16 cellular contexts compared by ENCODE assay signal in genomic region chr12:109682708-109683060, GRCh38. TPM values are rescaled to one million over a fixed set of nuclear protein-coding genes. Genes with fewer than 3 reads are reported as not detected.
A peak's percentile ranks its signal among the peaks of the same experiment; 100 is the strongest.
DNase-seq lines count a peak whose midpoint lies in the region; ATAC-seq, FAIRE-seq and TF ChIP-seq lines count a peak whose summit lies in the region.
"Had no signal": no experiment of that assay in that cellular context is flagged by ENCODE, and none has a peak within 500 bp of the region (broad histone marks: within the 10 kb centered on the region; RNA-seq: fewer than 3 reads in every experiment).

No MANE protein-coding gene starts in this region.

- TF ChIP-seq CTCF in HEK293 (tag by site-specific recombination; IDR thresholded peaks at IDR 0.05) (no peak), PC-3 (conservative IDR thresholded peaks at IDR 0.05; ENCODE audit: low read depth, low read length) (no peak), H1 (IDR thresholded peaks at IDR 0.05; ENCODE audit: control extremely low read depth in 1 of 3, insufficient read depth in 1 of 3, low read depth in 1 of 3, low read length in 3 of 3) (no peak)

- no peaks in the 10 kb centered on the region for H3K9me3 ChIP-seq in HEK293 (ENCODE audit: control insufficient read depth, insufficient read depth, low read depth, low read length)
- no peaks in the 10 kb centered on the region for H3K9me3 ChIP-seq in PC-3 (ENCODE audit: low read length)
- H3K9me3 ChIP-seq in H1 (ENCODE audit: insufficient read depth in 2 of 2, low read depth in 1 of 2, low read length in 1 of 2) = no peaks in the 10 kb centered on the region
- H3K9me3 ChIP-seq: A549, HAP-1 had no signal

- no peak overlapping the region for H3K56ac ChIP-seq in H1 (replicated peaks; ENCODE audit: insufficient read length, low read depth, low read length)

- intact Hi-C loops in PC-3 (cut with micrococcal nuclease) = loop anchor here (1.0 kb wide), 3 partner anchors 9 to 109 kb away; partner anchors contain the start of genes MMAB and MVK

- H3K23me2 ChIP-seq in H1 (ENCODE audit: low read depth, low read length) = peaks cover 6% of the 10 kb centered on the region; the same call in 1 of the 2 replicates

- no peak overlapping the region for H3K9ac ChIP-seq in PC-3 (ENCODE audit: low read length)
- H3K9ac ChIP-seq in H1 (replicated peaks in 1 of 4; ENCODE audit: extremely low read depth in 1 of 4, low read depth in 3 of 4, low read length in 3 of 4) = no peak overlapping the region
- H3K9ac ChIP-seq: KMS-11 had no signal

- 93% methylated on average over 1 of the region's 1 CpG; no CpG with 5 or more reads in 1 of the 2 experiments for WGBS in H1 (ENCODE audit: extremely low coverage in 1 of 2, insufficient coverage in 1 of 2, insufficient read length in 1 of 2, insufficient replicate concordance in 2 of 2, low coverage in 1 of 2, low lambda C conversion rate in 2 of 2, missing lambda C conversion rate in 1 of 2), 2 experiments

- no peaks in the 10 kb centered on the region for H3K27me3 ChIP-seq in PC-3 (ENCODE audit: low read length)
- peaks cover 0 to 5% (median under 1%) of the 10 kb centered on the region in 4 experiments; a peak in 4 of 7 replicates for H3K27me3 ChIP-seq in H1 (replicated peaks in 1 of 4; ENCODE audit: control insufficient read depth in 3 of 4, extremely low read depth in 1 of 4, insufficient read depth in 3 of 4, low read length in 3 of 4)

- no peak for DNase-seq in PC-3
- no peak for DNase-seq in H1 (ENCODE audit: low read depth in 1 of 2, low spot score in 2 of 2)
- no peak for DNase-seq in OCI-M2 (lab: John Stamatoyannopoulos, UW; ENCODE audit: unreplicated experiment)
- no peak for DNase-seq in NCI-H226
- no peak for DNase-seq in epidermal melanocyte (ENCODE audit: insufficient read length, low spot score)
- DNase-seq: AML-193; Calu3; CD8-positive, alpha-beta T cell; DMS79 treated with DMSO at 0.1 percent for 48 hours; GF-D8; GOT3 had no signal

- ATAC-seq in PC-3 = no peak; the same call in 1 of the 2 replicates
- ATAC-seq: A549; CD8-positive, alpha-beta T cell had no signal

- H4K20me1 ChIP-seq in PC-3 (ENCODE audit: low read length) (no peaks in the 10 kb centered on the region), H1 (replicated peaks in 1 of 2; ENCODE audit: control insufficient read depth in 1 of 2, insufficient read depth in 2 of 2, low read length in 2 of 2) (no peaks in the 10 kb centered on the region)

- H3K9me2 ChIP-seq in PC-3 (replicated peaks; ENCODE audit: low read length) = no peaks in the 10 kb centered on the region

- no peak overlapping the region for H3K18ac ChIP-seq in H1 (ENCODE audit: extremely low read depth, low read length)

- no peak overlapping the region for H2AK5ac ChIP-seq in H1 (ENCODE audit: low read depth, low read length)

- no peak overlapping the region for H2BK5ac ChIP-seq in H1 (ENCODE audit: low read depth, low read length)

- H3K4me1 ChIP-seq in HEK293 (ENCODE audit: control insufficient read depth, insufficient read depth, low read length) = peaks cover 16% of the 10 kb centered on the region
- H3K4me1 ChIP-seq in PC-3 (ENCODE audit: insufficient read depth, low read length) = peaks cover 18% of the 10 kb centered on the region
- peaks cover 0 to 8% (median 4%) of the 10 kb centered on the region in 4 experiments; a peak in 4 of 7 replicates for H3K4me1 ChIP-seq in H1 (replicated peaks in 1 of 4; ENCODE audit: control insufficient read depth in 3 of 4, insufficient read depth in 4 of 4, low read length in 3 of 4)
- H3K4me1 ChIP-seq: A549, HAP-1 had no signal

- TF ChIP-seq POLR2A in H1 (IDR thresholded peaks at IDR 0.05; ENCODE audit: control extremely low read depth in 1 of 2, low read depth in 2 of 2, low read length in 2 of 2) = no peak

- no peak overlapping the region for H2BK120ac ChIP-seq in H1 (replicated peaks; ENCODE audit: low read depth, low read length)

- POLR2A ChIA-PET in HEK293 (lab: Yijun Ruan, JAX) (no interaction called here), PC-3 (lab: Charles Lee; ENCODE audit: unreplicated experiment) (no interaction called here), H1 (lab: Charles Lee; ENCODE audit: partially characterized antibody) (no interaction called here)

- no peak overlapping the region for H3K14ac ChIP-seq in H1 (ENCODE audit: insufficient read length)

- no peak for TF ChIP-seq EP300 in H1 (IDR thresholded peaks at IDR 0.05; ENCODE audit: borderline replicate concordance in 1 of 2, low read depth in 2 of 2, low read length in 2 of 2)

- H3K36me3 ChIP-seq in HEK293 (ENCODE audit: control insufficient read depth in 2 of 2, insufficient read depth in 1 of 2, low read length in 2 of 2) (no peaks in the 10 kb centered on the region), PC-3 (ENCODE audit: low read depth, low read length) (no peaks in the 10 kb centered on the region), H1 (ENCODE audit: control insufficient read depth in 2 of 4, insufficient read depth in 4 of 4, low read length in 3 of 4) (no peaks in the 10 kb centered on the region)
- H3K36me3 ChIP-seq: HAP-1 had no signal

- no peaks in the 10 kb centered on the region for H3K79me2 ChIP-seq in PC-3 (ENCODE audit: low read length)
- H3K79me2 ChIP-seq in H1 (ENCODE audit: control insufficient read depth in 1 of 2, insufficient read depth in 2 of 2, low read length in 2 of 2) = no peaks in the 10 kb centered on the region

- H2BK15ac ChIP-seq in H1 (ENCODE audit: low read length) = no peak overlapping the region

- no peak overlapping the region for H3K4me3 ChIP-seq in HEK293 (ENCODE audit: low read depth, low read length)
- no peak overlapping the region for H3K4me3 ChIP-seq in PC-3 (ENCODE audit: low read length)
- H3K4me3 ChIP-seq in H1 (ENCODE audit: extremely low read depth in 1 of 4, insufficient read depth in 2 of 4, low read depth in 3 of 4, low read length in 4 of 4) = no peak overlapping the region
- H3K4me3 ChIP-seq: A549, HAP-1 had no signal

- H2AFZ ChIP-seq in PC-3 (ENCODE audit: low read length) = no peak overlapping the region
- no peak overlapping the region for H2AFZ ChIP-seq in H1 (ENCODE audit: low read length)

- no peak overlapping the region for H2BK20ac ChIP-seq in H1 (ENCODE audit: low read length)

- H3K4ac ChIP-seq in H1 (replicated peaks; ENCODE audit: insufficient read length, low read depth, low read length) = no peak overlapping the region

- TF ChIP-seq RAD21 in H1 (IDR thresholded peaks at IDR 0.05 in 1 of 2, conservative IDR thresholded peaks at IDR 0.05 in 1 of 2; ENCODE audit: low read depth in 2 of 2, low read length in 2 of 2) = no peak

- H3F3A ChIP-seq in PC-3 (ENCODE audit: low read length, unreplicated experiment) = no peaks in the 10 kb centered on the region

- H3K27ac ChIP-seq in HEK293 (ENCODE audit: extremely low read depth, low read depth, low read length) = no peak overlapping the region
- H3K27ac ChIP-seq in PC-3 (ENCODE audit: low read length) = peak overlapping the region; percentile 62; the same call in 1 of the 2 replicates
- H3K27ac ChIP-seq in H1 (ENCODE audit: low read depth, low read length) = no peak overlapping the region
- H3K27ac ChIP-seq: A549, HL-60, KMS-11 had no signal

- H4K8ac ChIP-seq in H1 (ENCODE audit: extremely low read depth, insufficient read depth, low read length) = no peak overlapping the region

- FAIRE-seq in H1 (lab: Jason Lieb, UNC) = no peak
- FAIRE-seq: A549 had no signal

- H4K5ac ChIP-seq in H1 (ENCODE audit: insufficient read length, low read depth, low read length) = no peak overlapping the region

- no TSS peak for BruUV-seq in PC-3 (replicated peaks; lab: Mats Ljungman, UMichigan)

- CTCF ChIA-PET in HEK293 (lab: Yijun Ruan, JAX) (no interaction called here), PC-3 (lab: Charles Lee) (interaction anchor here (0.9 kb wide), 1 partner anchor 9 kb away, joined by 5 read pairs; no protein-coding TSS in a partner anchor), H1 (lab: Charles Lee; ENCODE audit: partially characterized antibody) (interaction anchor here (1.1 kb wide), 1 partner anchor 11 kb away, joined by 4 read pairs; no protein-coding TSS in a partner anchor)

- H3K4me2 ChIP-seq in PC-3 (ENCODE audit: low read length) (no peak overlapping the region), H1 (ENCODE audit: insufficient read depth in 1 of 2, low read depth in 2 of 2, low read length in 2 of 2) (no peak overlapping the region)
- H3K4me2 ChIP-seq: A549, KMS-11 had no signal

- no peaks in the 10 kb centered on the region for H3K79me1 ChIP-seq in H1 (ENCODE audit: low read depth, low read length)

- H3K23ac ChIP-seq in H1 (ENCODE audit: insufficient read length) = no peak overlapping the region

- H2BK12ac ChIP-seq in H1 (ENCODE audit: low read depth, low read length) = no peak overlapping the region

- H4K91ac ChIP-seq in H1 (replicated peaks; ENCODE audit: insufficient read length, low read length) = no peak overlapping the region

TF ChIP-seq in HEK293, 187 proteins besides CTCF, POLR2A, EP300 and RAD21:
- peak; percentile 55 for TF ChIP-seq ZNF121 (tag by site-specific recombination; IDR thresholded peaks at IDR 0.05)
- no peak for TF ChIP-seq ZNF391 (tag by site-specific recombination; IDR thresholded peaks at IDR 0.05; ENCODE audit: borderline replicate concordance, low read depth)

TF ChIP-seq in H1, 55 proteins besides CTCF, POLR2A, EP300 and RAD21 (continues in another document):
- no peak for TF ChIP-seq USF2 (IDR thresholded peaks at IDR 0.05; ENCODE audit: low read length)
- no peak for TF ChIP-seq SRF (IDR thresholded peaks at IDR 0.05; ENCODE audit: low read depth, low read length)
- TF ChIP-seq BRCA1 (IDR thresholded peaks at IDR 0.05; ENCODE audit: low read depth, low read length) = no peak
- TF ChIP-seq, protein P1, sequence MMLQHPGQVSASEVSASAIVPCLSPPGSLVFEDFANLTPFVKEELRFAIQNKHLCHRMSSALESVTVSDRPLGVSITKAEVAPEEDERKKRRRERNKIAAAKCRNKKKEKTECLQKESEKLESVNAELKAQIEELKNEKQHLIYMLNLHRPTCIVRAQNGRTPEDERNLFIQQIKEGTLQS (IDR thresholded peaks at IDR 0.05; ENCODE audit: insufficient read depth, low read depth, low read length) = no peak

RNA-seq across cellular contexts. Expression of gene FAM222A, which starts 30.9 kb away (rescaled TPM):
- 11.7 and 15.3 TPM in 2 replicates for total RNA-seq in PC-3 (2014; rRNA removed)
- total RNA-seq in H1 (2021; fragmentation: NEBNext Ultra II Directional; extraction: Animal tissue kit (Norgen Biotek cat#: 25700)) = 1.1 and 1.5 TPM in 2 replicates
- polyA plus RNA-seq in H1 (2011; rRNA removed) = 0.94 and 1.6 TPM in 2 replicates
- 0.85 TPM for polyA plus RNA-seq in H1 (2011; cell fraction: cytosol; rRNA removed)
- polyA plus RNA-seq in H1 (2011; cell fraction: nucleus; rRNA removed) = 0.93 TPM
- polyA plus RNA-seq in H1 (2012, experiment 1 of 2) = 0.81 to 1.1 TPM (median 0.88 TPM) in 4 replicates
- 0.91 TPM for polyA plus RNA-seq in H1 (2012, experiment 2 of 2)
- 1.1 TPM for polyA plus RNA-seq in H1 (2013, experiment 1 of 2)
- polyA plus RNA-seq in H1 (2013, experiment 2 of 2) = 1.1 TPM
- polyA minus RNA-seq in H1 (2011; rRNA and poly(A)+ RNA removed) = 0.61 and 0.95 TPM in 2 replicates
- 1.9 TPM for polyA minus RNA-seq in H1 (2011; cell fraction: cytosol; rRNA and poly(A)+ RNA removed)
- 2.7 TPM for polyA minus RNA-seq in H1 (2011; cell fraction: nucleus; rRNA and poly(A)+ RNA removed)
